29 cellular contexts compared by ENCODE assay signal in genomic region chr6:91731939-91732338, GRCh38.
"Had no signal": no experiment of that assay in that cellular context is flagged by ENCODE, and none has a peak within 500 bp of the region (broad histone marks: within the 10 kb centered on the region; RNA-seq: fewer than 3 reads in every experiment).

No MANE protein-coding gene starts in this region.

- H3K4me1 ChIP-seq: neural progenitor cell, parathyroid adenoma, psoas muscle, right lobe of liver, sigmoid colon, suprapubic skin, testis, tibial artery, transverse colon, upper lobe of right lung, uterus had no signal

- H3K27ac Mint-ChIP-seq: naive thymus-derived CD8-positive, alpha-beta T cell; nephron; neural progenitor cell; progenitor cell of endocrine pancreas; stimulated activated effector memory CD8-positive, alpha-beta T cell treated with anti-CD3 and anti-CD28 coated beads, Interleukin-12 subunit alpha, Interleukin-12 subunit beta, amount 100 ng/mL, for 72 hours; stimulated activated naive B cell treated with anti-CD40 and anti-IgM and Interleukin-4, amounts not matched to agents 10 μg/mL and 1 μg/mL and 100 μg/mL, for 72 hours; stimulated activated naive CD8-positive, alpha-beta T cell treated with anti-CD3 and anti-CD28 coated beads, Interleukin-15, amount 100 ng/mL, for 72 hours; type B pancreatic cell had no signal

- H2AFZ ChIP-seq: neural progenitor cell, parathyroid adenoma had no signal

- DNase-seq: naive thymus-derived CD8-positive, alpha-beta T cell; occipital lobe; ovary; posterior cingulate gyrus; psoas muscle; right cardiac atrium; right lobe of liver; sigmoid colon; small intestine; stimulated activated CD4-positive, alpha-beta T cell treated with anti-CD3 and anti-CD28 coated beads, Interleukin-15, amount 100 ng/mL, for 24 hours; stimulated activated CD4-positive, alpha-beta T cell treated with anti-CD3 and anti-CD28 coated beads, Interleukin-2, amount 100 ng/mL, for 24 hours; stimulated activated CD4-positive, alpha-beta T cell treated with anti-CD3 and anti-CD28 coated beads, Interleukin-2, amount 100 ng/mL, for 48 hours; stimulated activated CD4-positive, alpha-beta T cell treated with anti-CD3 and anti-CD28 coated beads, Interleukin-4, amount 100 ng/mL, for 24 hours; stimulated activated naive B cell treated with anti-CD40 and anti-IgM and Interleukin-4, amounts not matched to agents 10 μg/mL and 1 μg/mL and 100 μg/mL, for 72 hours; stimulated activated naive CD8-positive, alpha-beta T cell treated with anti-CD3 and anti-CD28 coated beads, Interleukin-15, amount 100 ng/mL, for 72 hours; stimulated activated naive CD8-positive, alpha-beta T cell treated with anti-CD3 and anti-CD28 coated beads, Interleukin-15, Interleukin-2, amounts not matched to agents 100 U/mL and 50 U/mL, for 24 hours; substantia nigra; testis; tibial artery; transverse colon; upper lobe of right lung; uterus had no signal

- H3K4me1 Mint-ChIP-seq: naive thymus-derived CD8-positive, alpha-beta T cell; nephron; stimulated activated effector memory CD8-positive, alpha-beta T cell treated with anti-CD3 and anti-CD28 coated beads, Interleukin-12 subunit alpha, Interleukin-12 subunit beta, amount 100 ng/mL, for 72 hours; stimulated activated naive CD8-positive, alpha-beta T cell treated with anti-CD3 and anti-CD28 coated beads, Interleukin-15, amount 100 ng/mL, for 72 hours had no signal

- H3K27ac ChIP-seq: neural progenitor cell, ovary, parathyroid adenoma, psoas muscle, right lobe of liver, sigmoid colon, suprapubic skin, testis, tibial artery, transverse colon, upper lobe of right lung, uterus had no signal

- ATAC-seq: naive thymus-derived CD8-positive, alpha-beta T cell; psoas muscle; right cardiac atrium; right lobe of liver; stimulated activated effector memory CD8-positive, alpha-beta T cell treated with anti-CD3 and anti-CD28 coated beads, Interleukin-12 subunit alpha, Interleukin-12 subunit beta, amount 100 ng/mL, for 72 hours; stimulated activated naive B cell treated with anti-CD40 and anti-IgM and Interleukin-4, amounts not matched to agents 10 μg/mL and 1 μg/mL and 100 μg/mL, for 72 hours; stimulated activated naive CD8-positive, alpha-beta T cell treated with anti-CD3 and anti-CD28 coated beads, Interleukin-15, amount 100 ng/mL, for 72 hours; stimulated activated naive CD8-positive, alpha-beta T cell treated with anti-CD3 and anti-CD28 coated beads, Interleukin-15, Interleukin-2, amounts not matched to agents 100 U/mL and 50 U/mL, for 24 hours; upper lobe of right lung had no signal

- H3K9me3 Mint-ChIP-seq: neural progenitor cell had no signal

- H3K79me2 ChIP-seq: parathyroid adenoma had no signal

- H3K4me3 ChIP-seq: neural progenitor cell, ovary, psoas muscle, right lobe of liver, sigmoid colon, suprapubic skin, testis, tibial artery, transverse colon, upper lobe of right lung, uterus had no signal

- H3K27me3 Mint-ChIP-seq: naive thymus-derived CD8-positive, alpha-beta T cell; progenitor cell of endocrine pancreas; stimulated activated naive B cell treated with anti-CD40 and anti-IgM and Interleukin-4, amounts not matched to agents 10 μg/mL and 1 μg/mL and 100 μg/mL, for 72 hours; stimulated activated naive CD8-positive, alpha-beta T cell treated with anti-CD3 and anti-CD28 coated beads, Interleukin-15, amount 100 ng/mL, for 72 hours; type B pancreatic cell had no signal

- H3K9ac ChIP-seq: neural progenitor cell, parathyroid adenoma had no signal

- H3K9me3 ChIP-seq: ovary, psoas muscle, right lobe of liver, sigmoid colon, suprapubic skin, testis, tibial artery, transverse colon, upper lobe of right lung, uterus had no signal

- H3K4me2 ChIP-seq: neural progenitor cell had no signal

- H3K27me3 ChIP-seq: neural progenitor cell, ovary, right lobe of liver, sigmoid colon, suprapubic skin, testis, tibial artery, transverse colon, upper lobe of right lung, uterus had no signal

- H3K4me3 Mint-ChIP-seq: naive thymus-derived CD8-positive, alpha-beta T cell; nephron; neural progenitor cell; stimulated activated effector memory CD8-positive, alpha-beta T cell treated with anti-CD3 and anti-CD28 coated beads, Interleukin-12 subunit alpha, Interleukin-12 subunit beta, amount 100 ng/mL, for 72 hours; stimulated activated naive B cell treated with anti-CD40 and anti-IgM and Interleukin-4, amounts not matched to agents 10 μg/mL and 1 μg/mL and 100 μg/mL, for 72 hours; stimulated activated naive CD8-positive, alpha-beta T cell treated with anti-CD3 and anti-CD28 coated beads, Interleukin-15, amount 100 ng/mL, for 72 hours; type B pancreatic cell had no signal

- H3K36me3 ChIP-seq: neural progenitor cell, ovary, right lobe of liver, sigmoid colon, suprapubic skin, tibial artery, transverse colon, upper lobe of right lung, uterus had no signal

- H3K36me3 Mint-ChIP-seq: naive thymus-derived CD8-positive, alpha-beta T cell; neural progenitor cell; stimulated activated effector memory CD8-positive, alpha-beta T cell treated with anti-CD3 and anti-CD28 coated beads, Interleukin-12 subunit alpha, Interleukin-12 subunit beta, amount 100 ng/mL, for 72 hours; stimulated activated naive B cell treated with anti-CD40 and anti-IgM and Interleukin-4, amounts not matched to agents 10 μg/mL and 1 μg/mL and 100 μg/mL, for 72 hours; type B pancreatic cell had no signal
